ENCODE assay signal across 2 cellular contexts in the genomic region with DNA sequence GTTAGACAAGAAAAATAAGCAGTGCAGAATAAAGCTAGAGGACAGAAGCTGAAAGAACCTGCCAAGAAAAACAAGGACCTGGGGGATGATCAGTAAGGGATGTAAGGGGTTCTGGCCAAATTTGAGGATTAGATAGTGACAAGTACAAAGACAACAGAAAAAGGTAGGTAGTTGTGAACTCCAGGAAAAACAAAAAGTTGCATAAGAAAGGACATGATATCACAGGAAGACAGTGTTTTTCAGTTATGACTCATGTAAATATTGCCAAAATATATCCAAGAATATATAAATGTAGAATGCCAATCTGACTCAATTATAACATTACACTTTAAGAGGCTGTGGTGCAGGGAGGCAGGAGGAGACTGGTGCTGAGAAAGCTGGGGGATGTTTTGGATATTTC.
TF ChIP-seq lines count a peak whose summit lies in the region.

No MANE protein-coding gene starts in this region.

TF ChIP-seq in IMR-90, 13 proteins besides CTCF, POLR2A, EP300 and RAD21 (continued from another document):
- peak; percentile 9; the same call in 1 of the 2 replicates for TF ChIP-seq FOS (IDR thresholded peaks at IDR 0.05; ENCODE audit: low read depth, low read length)
- TF ChIP-seq, protein P1, sequence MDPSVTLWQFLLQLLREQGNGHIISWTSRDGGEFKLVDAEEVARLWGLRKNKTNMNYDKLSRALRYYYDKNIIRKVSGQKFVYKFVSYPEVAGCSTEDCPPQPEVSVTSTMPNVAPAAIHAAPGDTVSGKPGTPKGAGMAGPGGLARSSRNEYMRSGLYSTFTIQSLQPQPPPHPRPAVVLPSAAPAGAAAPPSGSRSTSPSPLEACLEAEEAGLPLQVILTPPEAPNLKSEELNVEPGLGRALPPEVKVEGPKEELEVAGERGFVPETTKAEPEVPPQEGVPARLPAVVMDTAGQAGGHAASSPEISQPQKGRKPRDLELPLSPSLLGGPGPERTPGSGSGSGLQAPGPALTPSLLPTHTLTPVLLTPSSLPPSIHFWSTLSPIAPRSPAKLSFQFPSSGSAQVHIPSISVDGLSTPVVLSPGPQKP (IDR thresholded peaks at IDR 0.05; ENCODE audit: borderline replicate concordance, low read depth, low read length) = no peak

TF ChIP-seq in SK-N-SH, 30 proteins besides CTCF, POLR2A, EP300 and RAD21 (continued from another document):
- TF ChIP-seq, protein P2, sequence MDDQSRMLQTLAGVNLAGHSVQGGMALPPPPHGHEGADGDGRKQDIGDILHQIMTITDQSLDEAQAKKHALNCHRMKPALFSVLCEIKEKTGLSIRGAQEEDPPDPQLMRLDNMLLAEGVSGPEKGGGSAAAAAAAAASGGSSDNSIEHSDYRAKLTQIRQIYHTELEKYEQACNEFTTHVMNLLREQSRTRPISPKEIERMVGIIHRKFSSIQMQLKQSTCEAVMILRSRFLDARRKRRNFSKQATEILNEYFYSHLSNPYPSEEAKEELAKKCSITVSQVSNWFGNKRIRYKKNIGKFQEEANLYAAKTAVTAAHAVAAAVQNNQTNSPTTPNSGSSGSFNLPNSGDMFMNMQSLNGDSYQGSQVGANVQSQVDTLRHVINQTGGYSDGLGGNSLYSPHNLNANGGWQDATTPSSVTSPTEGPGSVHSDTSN (IDR thresholded peaks at IDR 0.05) = no peak
- TF ChIP-seq MXI1 (IDR thresholded peaks at IDR 0.05; ENCODE audit: low read depth, low read length) = no peak
- TF ChIP-seq RCOR1 (IDR thresholded peaks at IDR 0.05; ENCODE audit: low read length) = no peak
